In the genomic region with DNA sequence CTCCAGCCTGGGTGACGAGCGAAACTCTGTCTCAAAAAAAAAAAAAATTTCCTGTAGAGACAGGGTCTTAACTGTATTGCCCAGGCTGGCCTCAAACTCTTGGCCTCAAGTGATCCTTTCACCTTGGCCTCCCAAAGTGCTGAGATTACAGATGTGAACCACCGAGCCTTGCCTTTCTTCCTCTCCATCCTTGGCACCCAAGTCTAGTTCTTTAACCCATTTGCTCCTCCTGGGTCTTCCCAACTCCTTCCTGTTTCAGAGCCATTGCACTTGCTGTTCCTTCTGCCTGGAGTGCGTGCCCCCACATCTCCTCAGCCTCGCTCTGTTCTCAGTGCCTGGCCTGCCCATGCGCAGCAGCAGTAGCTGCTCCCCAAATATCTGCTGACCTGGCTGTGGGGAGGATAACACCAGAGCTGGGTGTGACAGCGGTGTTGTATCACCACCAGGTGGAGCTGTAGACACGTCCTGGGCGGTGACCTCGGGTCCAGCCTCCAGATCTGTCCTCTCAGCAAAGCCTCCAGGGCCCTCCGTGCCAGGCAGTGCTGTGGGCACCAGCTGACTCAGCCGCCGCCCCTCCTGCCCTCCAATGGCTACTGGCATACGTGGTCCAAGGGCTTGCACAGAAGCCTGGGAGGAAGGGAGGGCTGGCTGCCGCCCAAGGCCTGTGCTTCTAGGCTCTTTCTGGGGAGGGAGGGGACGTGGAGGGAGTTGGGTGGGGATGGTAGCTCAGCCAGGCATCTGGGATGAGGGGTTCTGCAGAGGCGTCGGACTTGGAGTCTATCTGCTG, we compare ENCODE assay signal across 2 cellular contexts.
A peak's percentile ranks its signal among the peaks of the same experiment; 100 is the strongest.
TF ChIP-seq lines count a peak whose summit lies in the region.

No MANE protein-coding gene starts in this region.

TF ChIP-seq in HEK293, 187 proteins besides CTCF, POLR2A, EP300 and RAD21 (continued from another document and continues in another):
- TF ChIP-seq, protein P1, sequence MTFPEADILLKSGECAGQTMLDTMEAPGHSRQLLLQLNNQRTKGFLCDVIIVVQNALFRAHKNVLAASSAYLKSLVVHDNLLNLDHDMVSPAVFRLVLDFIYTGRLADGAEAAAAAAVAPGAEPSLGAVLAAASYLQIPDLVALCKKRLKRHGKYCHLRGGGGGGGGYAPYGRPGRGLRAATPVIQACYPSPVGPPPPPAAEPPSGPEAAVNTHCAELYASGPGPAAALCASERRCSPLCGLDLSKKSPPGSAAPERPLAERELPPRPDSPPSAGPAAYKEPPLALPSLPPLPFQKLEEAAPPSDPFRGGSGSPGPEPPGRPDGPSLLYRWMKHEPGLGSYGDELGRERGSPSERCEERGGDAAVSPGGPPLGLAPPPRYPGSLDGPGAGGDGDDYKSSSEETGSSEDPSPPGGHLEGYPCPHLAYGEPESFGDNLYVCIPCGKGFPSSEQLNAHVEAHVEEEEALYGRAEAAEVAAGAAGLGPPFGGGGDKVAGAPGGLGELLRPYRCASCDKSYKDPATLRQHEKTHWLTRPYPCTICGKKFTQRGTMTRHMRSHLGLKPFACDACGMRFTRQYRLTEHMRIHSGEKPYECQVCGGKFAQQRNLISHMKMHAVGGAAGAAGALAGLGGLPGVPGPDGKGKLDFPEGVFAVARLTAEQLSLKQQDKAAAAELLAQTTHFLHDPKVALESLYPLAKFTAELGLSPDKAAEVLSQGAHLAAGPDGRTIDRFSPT (tag by site-specific recombination; IDR thresholded peaks at IDR 0.05): peak; percentile 96
- TF ChIP-seq ZNF571 (tag by site-specific recombination; IDR thresholded peaks at IDR 0.05) (no peak), ZNF324 (tag by site-specific recombination; IDR thresholded peaks at IDR 0.05) (peak; percentile 54; the same call in 1 of the 2 replicates), ZBTB10 (tag by site-specific recombination; IDR thresholded peaks at IDR 0.05) (no peak), ZNF624 (tag by site-specific recombination; IDR thresholded peaks at IDR 0.05) (no peak), KLF9 (tag by site-specific recombination; IDR thresholded peaks at IDR 0.05; ENCODE audit: low read depth) (peak; percentile 48; the same call in 1 of the 2 replicates), WT1 (tag by site-specific recombination; IDR thresholded peaks at IDR 0.05) (peak; percentile 33; the same call in 1 of the 2 replicates), ZNF16 (tag by site-specific recombination; IDR thresholded peaks at IDR 0.05; ENCODE audit: low read depth) (no peak), ZNF416 (tag by site-specific recombination; IDR thresholded peaks at IDR 0.05) (no peak), ZNF837 (tag by site-specific recombination; IDR thresholded peaks at IDR 0.05) (no peak), SP7 (tag by site-specific recombination; IDR thresholded peaks at IDR 0.05) (peak; percentile 74)
- TF ChIP-seq, protein P2, sequence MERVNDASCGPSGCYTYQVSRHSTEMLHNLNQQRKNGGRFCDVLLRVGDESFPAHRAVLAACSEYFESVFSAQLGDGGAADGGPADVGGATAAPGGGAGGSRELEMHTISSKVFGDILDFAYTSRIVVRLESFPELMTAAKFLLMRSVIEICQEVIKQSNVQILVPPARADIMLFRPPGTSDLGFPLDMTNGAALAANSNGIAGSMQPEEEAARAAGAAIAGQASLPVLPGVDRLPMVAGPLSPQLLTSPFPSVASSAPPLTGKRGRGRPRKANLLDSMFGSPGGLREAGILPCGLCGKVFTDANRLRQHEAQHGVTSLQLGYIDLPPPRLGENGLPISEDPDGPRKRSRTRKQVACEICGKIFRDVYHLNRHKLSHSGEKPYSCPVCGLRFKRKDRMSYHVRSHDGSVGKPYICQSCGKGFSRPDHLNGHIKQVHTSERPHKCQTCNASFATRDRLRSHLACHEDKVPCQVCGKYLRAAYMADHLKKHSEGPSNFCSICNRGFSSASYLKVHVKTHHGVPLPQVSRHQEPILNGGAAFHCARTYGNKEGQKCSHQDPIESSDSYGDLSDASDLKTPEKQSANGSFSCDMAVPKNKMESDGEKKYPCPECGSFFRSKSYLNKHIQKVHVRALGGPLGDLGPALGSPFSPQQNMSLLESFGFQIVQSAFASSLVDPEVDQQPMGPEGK (tag by site-specific recombination; IDR thresholded peaks at IDR 0.05): peak; percentile 57
- TF ChIP-seq, protein P3, sequence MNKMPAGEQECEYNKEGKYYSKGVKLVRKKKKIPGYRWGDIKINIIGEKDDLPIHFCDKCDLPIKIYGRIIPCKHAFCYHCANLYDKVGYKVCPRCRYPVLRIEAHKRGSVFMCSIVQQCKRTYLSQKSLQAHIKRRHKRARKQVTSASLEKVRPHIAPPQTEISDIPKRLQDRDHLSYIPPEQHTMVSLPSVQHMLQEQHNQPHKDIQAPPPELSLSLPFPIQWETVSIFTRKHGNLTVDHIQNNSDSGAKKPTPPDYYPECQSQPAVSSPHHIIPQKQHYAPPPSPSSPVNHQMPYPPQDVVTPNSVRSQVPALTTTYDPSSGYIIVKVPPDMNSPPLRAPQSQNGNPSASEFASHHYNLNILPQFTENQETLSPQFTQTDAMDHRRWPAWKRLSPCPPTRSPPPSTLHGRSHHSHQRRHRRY (tag by site-specific recombination; IDR thresholded peaks at IDR 0.05): no peak
- TF ChIP-seq, protein P4, sequence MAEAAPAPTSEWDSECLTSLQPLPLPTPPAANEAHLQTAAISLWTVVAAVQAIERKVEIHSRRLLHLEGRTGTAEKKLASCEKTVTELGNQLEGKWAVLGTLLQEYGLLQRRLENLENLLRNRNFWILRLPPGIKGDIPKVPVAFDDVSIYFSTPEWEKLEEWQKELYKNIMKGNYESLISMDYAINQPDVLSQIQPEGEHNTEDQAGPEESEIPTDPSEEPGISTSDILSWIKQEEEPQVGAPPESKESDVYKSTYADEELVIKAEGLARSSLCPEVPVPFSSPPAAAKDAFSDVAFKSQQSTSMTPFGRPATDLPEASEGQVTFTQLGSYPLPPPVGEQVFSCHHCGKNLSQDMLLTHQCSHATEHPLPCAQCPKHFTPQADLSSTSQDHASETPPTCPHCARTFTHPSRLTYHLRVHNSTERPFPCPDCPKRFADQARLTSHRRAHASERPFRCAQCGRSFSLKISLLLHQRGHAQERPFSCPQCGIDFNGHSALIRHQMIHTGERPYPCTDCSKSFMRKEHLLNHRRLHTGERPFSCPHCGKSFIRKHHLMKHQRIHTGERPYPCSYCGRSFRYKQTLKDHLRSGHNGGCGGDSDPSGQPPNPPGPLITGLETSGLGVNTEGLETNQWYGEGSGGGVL (tag by site-specific recombination; IDR thresholded peaks at IDR 0.05): 0 out of 2 replicates have a peak, but pooled peaks have one; percentile 28

TF ChIP-seq in GM12878, 131 proteins besides CTCF, POLR2A, EP300 and RAD21 (continued from another document):
- TF ChIP-seq CEBPZ (IDR thresholded peaks at IDR 0.05; ENCODE audit: low read depth, low read length) (no peak), STAT3 (IDR thresholded peaks at IDR 0.05; ENCODE audit: low read depth, low read length) (no peak), NBN (IDR thresholded peaks at IDR 0.05) (peak; percentile 50; the same call in 1 of the 2 replicates), POLR2AphosphoS2 (IDR thresholded peaks at IDR 0.05; ENCODE audit: low read depth, low read length) (no peak), LARP7 (IDR thresholded peaks at IDR 0.05) (peak; percentile 81), KLF5 (IDR thresholded peaks at IDR 0.05; ENCODE audit: partially characterized antibody) (peak; percentile 33)
- TF ChIP-seq, protein P5, sequence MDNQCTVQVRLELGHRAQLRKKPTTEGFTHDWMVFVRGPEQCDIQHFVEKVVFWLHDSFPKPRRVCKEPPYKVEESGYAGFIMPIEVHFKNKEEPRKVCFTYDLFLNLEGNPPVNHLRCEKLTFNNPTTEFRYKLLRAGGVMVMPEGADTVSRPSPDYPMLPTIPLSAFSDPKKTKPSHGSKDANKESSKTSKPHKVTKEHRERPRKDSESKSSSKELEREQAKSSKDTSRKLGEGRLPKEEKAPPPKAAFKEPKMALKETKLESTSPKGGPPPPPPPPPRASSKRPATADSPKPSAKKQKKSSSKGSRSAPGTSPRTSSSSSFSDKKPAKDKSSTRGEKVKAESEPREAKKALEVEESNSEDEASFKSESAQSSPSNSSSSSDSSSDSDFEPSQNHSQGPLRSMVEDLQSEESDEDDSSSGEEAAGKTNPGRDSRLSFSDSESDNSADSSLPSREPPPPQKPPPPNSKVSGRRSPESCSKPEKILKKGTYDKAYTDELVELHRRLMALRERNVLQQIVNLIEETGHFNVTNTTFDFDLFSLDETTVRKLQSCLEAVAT (IDR thresholded peaks at IDR 0.05): 0 out of 2 replicates have a peak, but pooled peaks have one; percentile 17
TF ChIP-seq in GM12878: peak in this region for 21.
